Comparison of ENCODE assay signal across 19 cellular contexts in the genomic region with DNA sequence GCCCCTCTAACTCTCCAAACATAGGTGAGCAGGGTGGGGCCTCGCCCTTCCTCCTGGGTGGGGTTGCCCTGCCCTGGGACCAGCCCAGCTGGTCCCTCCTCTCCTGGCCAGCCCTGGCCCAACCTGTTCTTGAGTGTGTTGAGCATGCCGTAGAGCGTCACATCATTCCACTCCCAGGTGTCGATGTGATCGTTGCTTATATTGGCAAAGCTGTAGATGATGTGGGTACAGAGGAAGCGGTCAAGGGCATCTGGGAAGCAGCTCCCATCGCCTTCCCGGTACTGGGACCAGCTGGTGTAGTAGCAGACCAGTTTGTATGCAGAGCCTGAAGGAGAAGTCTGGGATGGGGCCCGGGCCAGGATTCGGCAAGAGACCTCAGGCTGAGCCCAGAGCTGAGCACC. TPM values are rescaled to one million over a fixed set of nuclear protein-coding genes. Genes with fewer than 3 reads are reported as not detected.
A peak's percentile ranks its signal among the peaks of the same experiment; 100 is the strongest.
DNase-seq lines count a peak whose midpoint lies in the region; ATAC-seq and TF ChIP-seq lines count a peak whose summit lies in the region.
"Had no signal": no experiment of that assay in that cellular context is flagged by ENCODE, and none has a peak within 500 bp of the region (broad histone marks: within the 10 kb centered on the region; RNA-seq: fewer than 3 reads in every experiment).

No MANE protein-coding gene starts in this region.

- H3K4me1 Mint-ChIP-seq in stimulated activated memory B cell treated with anti-CD40 and anti-IgM and Interleukin-4, amounts not matched to agents 10 μg/mL and 1 μg/mL and 100 μg/mL, for 72 hours, result no peaks in the 10 kb centered on the region

- peaks cover 68% of the 10 kb centered on the region for H3K4me1 ChIP-seq in BLaER1
- no peaks in the 10 kb centered on the region for H3K4me1 ChIP-seq in HEK293 (ENCODE audit: control insufficient read depth, insufficient read depth, low read length)
- H3K4me1 ChIP-seq in neutrophil (ENCODE audit: control insufficient read depth in 1 of 2, insufficient read depth in 1 of 2, low read depth in 1 of 2, low read length in 1 of 2), result peaks cover 84 to 94% of the 10 kb centered on the region in 2 experiments

- no peak overlapping the region for H3K27ac Mint-ChIP-seq in stimulated activated memory B cell treated with anti-CD40 and anti-IgM and Interleukin-4, amounts not matched to agents 10 μg/mL and 1 μg/mL and 100 μg/mL, for 72 hours
- H3K27ac Mint-ChIP-seq: CD4-positive, alpha-beta T cell had no signal

- DNase-seq in GOT3 (lab: John Stamatoyannopoulos, UW), result no peak
- DNase-seq in ecto neural progenitor cell (ENCODE audit: low spot score), result no peak
- DNase-seq: CD4-positive, alpha-beta T cell; DMS79 treated with DMSO at 0.1 percent for 48 hours; NCI-H1436; NCI-H2081 treated with DMSO at 0.1 percent for 48 hours; NCI-H226; NCI-H526; NK-92 treated with Interleukin-12 subunit alpha and Interleukin-12 subunit beta, amount 100 ng/mL, for 24 hours; OCI-M1; RPMI8226 had no signal

- no peak overlapping the region for H3K4me3 Mint-ChIP-seq in stimulated activated memory B cell treated with anti-CD40 and anti-IgM and Interleukin-4, amounts not matched to agents 10 μg/mL and 1 μg/mL and 100 μg/mL, for 72 hours
- H3K4me3 Mint-ChIP-seq: CD4-positive, alpha-beta T cell had no signal

- H3K4me3 ChIP-seq in BLaER1 (no peak overlapping the region), HEK293 (ENCODE audit: low read depth, low read length) (no peak overlapping the region), neutrophil (ENCODE audit: low read depth in 1 of 2, low read length in 1 of 2) (peak overlapping the region; percentile 60 to 73)

- ATAC-seq in esophagus mucosa (peak; percentile 90), HG03354 (IDR thresholded peaks at IDR 0.05; ENCODE audit: poor library complexity, severe bottlenecking, unreplicated experiment) (no peak)
- no peak for ATAC-seq in stimulated activated memory B cell treated with anti-CD40 and anti-IgM and Interleukin-4, amounts not matched to agents 10 μg/mL and 1 μg/mL and 100 μg/mL, for 72 hours
- ATAC-seq: HCT116 had no signal

- H3K9me3 ChIP-seq in BLaER1, result no peaks in the 10 kb centered on the region
- no peaks in the 10 kb centered on the region for H3K9me3 ChIP-seq in HEK293 (ENCODE audit: control insufficient read depth, insufficient read depth, low read depth, low read length)
- H3K9me3 ChIP-seq in neutrophil, result no peaks in the 10 kb centered on the region

- POLR2A ChIA-PET in HEK293 (lab: Yijun Ruan, JAX), result no interaction called here

- no peaks in the 10 kb centered on the region for H4K20me1 ChIP-seq in BLaER1

- H3K9ac ChIP-seq in BLaER1, result no peak overlapping the region

- H3K27me3 ChIP-seq in BLaER1, result no peaks in the 10 kb centered on the region
- H3K27me3 ChIP-seq in neutrophil, result no peaks in the 10 kb centered on the region

- peaks cover 51% of the 10 kb centered on the region for H3K27me3 Mint-ChIP-seq in stimulated activated memory B cell treated with anti-CD40 and anti-IgM and Interleukin-4, amounts not matched to agents 10 μg/mL and 1 μg/mL and 100 μg/mL, for 72 hours
- H3K27me3 Mint-ChIP-seq: CD4-positive, alpha-beta T cell had no signal

- no peak for TF ChIP-seq CTCF in HEK293 (tag by site-specific recombination; IDR thresholded peaks at IDR 0.05)
- TF ChIP-seq CTCF in neutrophil (IDR thresholded peaks at IDR 0.05), result no peak

- peak overlapping the region; percentile 74 for H3K4me2 ChIP-seq in BLaER1

- CTCF ChIA-PET in HEK293 (lab: Yijun Ruan, JAX), result interaction anchor here (1.2 to 1.6 kb wide), 3 partner anchors 9 to 146 kb away, joined by 3 to 11 read pairs (median 5); no protein-coding TSS in a partner anchor

- no peaks in the 10 kb centered on the region for H3K9me3 Mint-ChIP-seq in stimulated activated memory B cell treated with anti-CD40 and anti-IgM and Interleukin-4, amounts not matched to agents 10 μg/mL and 1 μg/mL and 100 μg/mL, for 72 hours
- H3K9me3 Mint-ChIP-seq: CD4-positive, alpha-beta T cell had no signal

- no peaks in the 10 kb centered on the region for H3K36me3 ChIP-seq in BLaER1
- no peaks in the 10 kb centered on the region for H3K36me3 ChIP-seq in HEK293 (ENCODE audit: control insufficient read depth in 2 of 2, insufficient read depth in 1 of 2, low read length in 2 of 2)
- peaks cover 51% of the 10 kb centered on the region for H3K36me3 ChIP-seq in neutrophil

- no peaks in the 10 kb centered on the region for H3K36me3 Mint-ChIP-seq in stimulated activated memory B cell treated with anti-CD40 and anti-IgM and Interleukin-4, amounts not matched to agents 10 μg/mL and 1 μg/mL and 100 μg/mL, for 72 hours

- H3K27ac ChIP-seq in BLaER1 (no peak overlapping the region), HEK293 (ENCODE audit: extremely low read depth, low read depth, low read length) (no peak overlapping the region), neutrophil (peak overlapping the region; percentile 95)

TF ChIP-seq in HEK293, 187 proteins besides CTCF, POLR2A, EP300 and RAD21:
- no peak for TF ChIP-seq KLF8 (tag by site-specific recombination; IDR thresholded peaks at IDR 0.05)
- peak; percentile 74 for TF ChIP-seq KLF1 (tag by site-specific recombination; IDR thresholded peaks at IDR 0.05)

RNA-seq across cellular contexts. Expression of gene CHI3L1, which starts 1.4 kb away (rescaled TPM):
- 20.5 TPM for total RNA-seq in esophagus mucosa
- total RNA-seq: A673; CD4-positive, alpha-beta T cell had no signal

RNA-seq across cellular contexts. Expression of gene MYBPH, which starts 9.4 kb away (rescaled TPM):
- total RNA-seq in esophagus mucosa, result not detected
- total RNA-seq: A673; CD4-positive, alpha-beta T cell had no signal

RNA-seq across cellular contexts. Expression of gene CHIT1, which starts 44.4 kb away (rescaled TPM):
- 0.20 TPM for total RNA-seq in esophagus mucosa
- total RNA-seq: A673 had no signal

RNA-seq across cellular contexts. Expression of gene ADORA1, which starts 57.5 kb away (rescaled TPM):
- total RNA-seq in esophagus mucosa, result 0.28 TPM
- total RNA-seq: CD4-positive, alpha-beta T cell had no signal

Comparison
In these comparisons a context has a peak if more than half of its experiments do, and no peak if none do; other contexts are left out.
1. H3K4me3 ChIP-seq: peak in neutrophil (2 of 2); none in BLaER1 (single experiment) and HEK293 (single experiment).